Comparison of ENCODE assay signal across 22 cellular contexts in genomic region chr20:53567379-53567778, GRCh38.
"Had no signal": no experiment of that assay in that cellular context is flagged by ENCODE, and none has a peak within 500 bp of the region (broad histone marks: within the 10 kb centered on the region; RNA-seq: fewer than 3 reads in every experiment).

No MANE protein-coding gene starts in this region.

- DNase-seq: activated CD4-positive, alpha-beta memory T cell treated with anti-CD3 and anti-CD28 coated beads for 36 hours; activated effector memory CD4-positive, alpha-beta T cell treated with anti-CD3 and anti-CD28 coated beads, Interleukin-2, amount 50 U/mL, for 16 hours; activated T-cell treated with anti-CD3 and anti-CD28 coated beads, Interleukin-2, amount 50 U/mL, for 1 hour; aorta; brain microvascular endothelial cell; effector CD4-positive, alpha-beta T cell; mucosa of descending colon; naive B cell; pancreas; small intestine; stimulated activated CD4-positive, alpha-beta T cell treated with anti-CD3 and anti-CD28 coated beads, Interleukin-15, amount 100 ng/mL, for 24 hours; stimulated activated CD4-positive, alpha-beta T cell treated with anti-CD3 and anti-CD28 coated beads, Interleukin-2, amount 100 ng/mL, for 48 hours; T-helper 2 cell; WERI-Rb-1 had no signal

- H3K4me3 ChIP-seq: coronary artery, esophagus muscularis mucosa, gastroesophageal sphincter, mucosa of descending colon, pancreas, right lobe of liver, stomach had no signal

- ATAC-seq: gastroesophageal sphincter, mucosa of descending colon, pancreas, right lobe of liver had no signal

- H3K27ac ChIP-seq: brain microvascular endothelial cell, coronary artery, esophagus muscularis mucosa, gastroesophageal sphincter, pancreas, right lobe of liver, stomach, WERI-Rb-1 had no signal

- H3K27ac Mint-ChIP-seq: activated CD4-positive, alpha-beta memory T cell treated with anti-CD3 and anti-CD28 coated beads for 36 hours; memory B cell; type B pancreatic cell had no signal

- H3K4me1 ChIP-seq: right lobe of liver had no signal

- H3K9me3 ChIP-seq: esophagus muscularis mucosa, gastroesophageal sphincter, mucosa of descending colon, pancreas, right lobe of liver, stomach had no signal

- H3K27me3 ChIP-seq: brain microvascular endothelial cell, esophagus muscularis mucosa, gastroesophageal sphincter, pancreas, right lobe of liver, stomach had no signal

- H3K9me3 Mint-ChIP-seq: activated CD4-positive, alpha-beta memory T cell treated with anti-CD3 and anti-CD28 coated beads for 36 hours; central memory CD8-positive, alpha-beta T cell; memory B cell; naive B cell; type B pancreatic cell had no signal

- H3K4me3 Mint-ChIP-seq: activated CD4-positive, alpha-beta memory T cell treated with anti-CD3 and anti-CD28 coated beads for 36 hours; central memory CD8-positive, alpha-beta T cell; memory B cell; naive B cell; type B pancreatic cell had no signal

- H3K27me3 Mint-ChIP-seq: activated CD4-positive, alpha-beta memory T cell treated with anti-CD3 and anti-CD28 coated beads for 36 hours; central memory CD8-positive, alpha-beta T cell; memory B cell; naive B cell; type B pancreatic cell had no signal

- FAIRE-seq: small intestine had no signal
